1 cellular context compared by ENCODE assay signal in genomic region chr12:119229837-119230236, GRCh38.
TF ChIP-seq lines count a peak whose summit lies in the region.

No MANE protein-coding gene starts in this region.

TF ChIP-seq in K562, 482 proteins besides CTCF, POLR2A, EP300 and RAD21 (continued from another document):
- no peak for TF ChIP-seq ATF6 (CRISPR knock-in tag; IDR thresholded peaks at IDR 0.05)
- TF ChIP-seq, protein P1, sequence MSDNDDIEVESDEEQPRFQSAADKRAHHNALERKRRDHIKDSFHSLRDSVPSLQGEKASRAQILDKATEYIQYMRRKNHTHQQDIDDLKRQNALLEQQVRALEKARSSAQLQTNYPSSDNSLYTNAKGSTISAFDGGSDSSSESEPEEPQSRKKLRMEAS (CRISPR knock-in tag; IDR thresholded peaks at IDR 0.05): no peak
- TF ChIP-seq NCOR1 (IDR thresholded peaks at IDR 0.05): no peak
- TF ChIP-seq BRF1 (IDR thresholded peaks at IDR 0.05; ENCODE audit: borderline replicate concordance, extremely low read depth, insufficient read length): no peak
- no peak for TF ChIP-seq ZBTB12 (CRISPR knock-in tag; IDR thresholded peaks at IDR 0.05)
- TF ChIP-seq CC2D1A (IDR thresholded peaks at IDR 0.05): no peak
- no peak for TF ChIP-seq ZNF253 (CRISPR knock-in tag; conservative IDR thresholded peaks at IDR 0.05)
- TF ChIP-seq NR2C2 (CRISPR knock-in tag; IDR thresholded peaks at IDR 0.05): no peak
- TF ChIP-seq NR2C2 (tag; IDR thresholded peaks at IDR 0.05): peak; percentile 68
- no peak for TF ChIP-seq FOXA3 (CRISPR knock-in tag; conservative IDR thresholded peaks at IDR 0.05 in 1 of 2, IDR thresholded peaks at IDR 0.05 in 1 of 2)
- no peak for TF ChIP-seq TGIF2 (CRISPR knock-in tag; IDR thresholded peaks at IDR 0.05)
- no peak for TF ChIP-seq ZHX1 (conservative IDR thresholded peaks at IDR 0.05; ENCODE audit: low read length)
- no peak for TF ChIP-seq BDP1 (IDR thresholded peaks at IDR 0.05; ENCODE audit: insufficient read depth, insufficient read length)
- TF ChIP-seq ZNF12 (CRISPR knock-in tag; IDR thresholded peaks at IDR 0.05): peak; percentile 77; the same call in 1 of the 2 replicates
- TF ChIP-seq, protein P2, sequence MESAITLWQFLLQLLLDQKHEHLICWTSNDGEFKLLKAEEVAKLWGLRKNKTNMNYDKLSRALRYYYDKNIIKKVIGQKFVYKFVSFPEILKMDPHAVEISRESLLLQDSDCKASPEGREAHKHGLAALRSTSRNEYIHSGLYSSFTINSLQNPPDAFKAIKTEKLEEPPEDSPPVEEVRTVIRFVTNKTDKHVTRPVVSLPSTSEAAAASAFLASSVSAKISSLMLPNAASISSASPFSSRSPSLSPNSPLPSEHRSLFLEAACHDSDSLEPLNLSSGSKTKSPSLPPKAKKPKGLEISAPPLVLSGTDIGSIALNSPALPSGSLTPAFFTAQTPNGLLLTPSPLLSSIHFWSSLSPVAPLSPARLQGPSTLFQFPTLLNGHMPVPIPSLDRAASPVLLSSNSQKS (CRISPR knock-in tag; IDR thresholded peaks at IDR 0.05): no peak
- TF ChIP-seq SP1 (CRISPR knock-in tag; IDR thresholded peaks at IDR 0.05): no peak
- no peak for TF ChIP-seq JUN (IDR thresholded peaks at IDR 0.05; ENCODE audit: borderline replicate concordance, low read depth, low read length)
- TF ChIP-seq JUN (CRISPR knock-in tag; IDR thresholded peaks at IDR 0.05; ENCODE audit: borderline replicate concordance): no peak
- TF ChIP-seq HMG20A (CRISPR knock-in tag; conservative IDR thresholded peaks at IDR 0.05): no peak
- TF ChIP-seq, protein P3, sequence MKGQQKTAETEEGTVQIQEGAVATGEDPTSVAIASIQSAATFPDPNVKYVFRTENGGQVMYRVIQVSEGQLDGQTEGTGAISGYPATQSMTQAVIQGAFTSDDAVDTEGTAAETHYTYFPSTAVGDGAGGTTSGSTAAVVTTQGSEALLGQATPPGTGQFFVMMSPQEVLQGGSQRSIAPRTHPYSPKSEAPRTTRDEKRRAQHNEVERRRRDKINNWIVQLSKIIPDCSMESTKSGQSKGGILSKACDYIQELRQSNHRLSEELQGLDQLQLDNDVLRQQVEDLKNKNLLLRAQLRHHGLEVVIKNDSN (CRISPR knock-in tag; IDR thresholded peaks at IDR 0.05): peak; percentile 81
- TF ChIP-seq STAT6 (CRISPR knock-in tag; IDR thresholded peaks at IDR 0.05): no peak
- TF ChIP-seq LCOR (CRISPR knock-in tag; IDR thresholded peaks at IDR 0.05): no peak
- no peak for TF ChIP-seq POLR2AphosphoS2 (IDR thresholded peaks at IDR 0.05; ENCODE audit: low read length)
- no peak for TF ChIP-seq HDGF (IDR thresholded peaks at IDR 0.05)
- no peak for TF ChIP-seq NR2C1 (IDR thresholded peaks at IDR 0.05)
- 0 out of 2 replicates have a peak, but pooled peaks have one; percentile 30 for TF ChIP-seq NR2C1 (tag; IDR thresholded peaks at IDR 0.05)
- TF ChIP-seq ZNF699 (CRISPR knock-in tag; IDR thresholded peaks at IDR 0.05; ENCODE audit: insufficient replicate concordance): no peak
- peak; percentile 70 for TF ChIP-seq ZNF384 (IDR thresholded peaks at IDR 0.05; ENCODE audit: low read depth, low read length)
- no peak for TF ChIP-seq MIER1 (IDR thresholded peaks at IDR 0.05; ENCODE audit: low read depth)
- no peak for TF ChIP-seq ZFP30 (CRISPR knock-in tag; IDR thresholded peaks at IDR 0.05; ENCODE audit: borderline replicate concordance)
- TF ChIP-seq, protein P4, sequence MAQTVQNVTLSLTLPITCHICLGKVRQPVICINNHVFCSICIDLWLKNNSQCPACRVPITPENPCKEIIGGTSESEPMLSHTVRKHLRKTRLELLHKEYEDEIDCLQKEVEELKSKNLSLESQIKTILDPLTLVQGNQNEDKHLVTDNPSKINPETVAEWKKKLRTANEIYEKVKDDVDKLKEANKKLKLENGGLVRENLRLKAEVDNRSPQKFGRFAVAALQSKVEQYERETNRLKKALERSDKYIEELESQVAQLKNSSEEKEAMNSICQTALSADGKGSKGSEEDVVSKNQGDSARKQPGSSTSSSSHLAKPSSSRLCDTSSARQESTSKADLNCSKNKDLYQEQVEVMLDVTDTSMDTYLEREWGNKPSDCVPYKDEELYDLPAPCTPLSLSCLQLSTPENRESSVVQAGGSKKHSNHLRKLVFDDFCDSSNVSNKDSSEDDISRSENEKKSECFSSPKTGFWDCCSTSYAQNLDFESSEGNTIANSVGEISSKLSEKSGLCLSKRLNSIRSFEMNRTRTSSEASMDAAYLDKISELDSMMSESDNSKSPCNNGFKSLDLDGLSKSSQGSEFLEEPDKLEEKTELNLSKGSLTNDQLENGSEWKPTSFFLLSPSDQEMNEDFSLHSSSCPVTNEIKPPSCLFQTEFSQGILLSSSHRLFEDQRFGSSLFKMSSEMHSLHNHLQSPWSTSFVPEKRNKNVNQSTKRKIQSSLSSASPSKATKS (CRISPR knock-in tag; IDR thresholded peaks at IDR 0.05): no peak
- TF ChIP-seq RBFOX2 (IDR thresholded peaks at IDR 0.05; ENCODE audit: low read depth, low read length): no peak
- TF ChIP-seq NFRKB (IDR thresholded peaks at IDR 0.05; ENCODE audit: low read depth): no peak
- no peak for TF ChIP-seq DEAF1 (CRISPR knock-in tag; IDR thresholded peaks at IDR 0.05)
- TF ChIP-seq, protein P5, sequence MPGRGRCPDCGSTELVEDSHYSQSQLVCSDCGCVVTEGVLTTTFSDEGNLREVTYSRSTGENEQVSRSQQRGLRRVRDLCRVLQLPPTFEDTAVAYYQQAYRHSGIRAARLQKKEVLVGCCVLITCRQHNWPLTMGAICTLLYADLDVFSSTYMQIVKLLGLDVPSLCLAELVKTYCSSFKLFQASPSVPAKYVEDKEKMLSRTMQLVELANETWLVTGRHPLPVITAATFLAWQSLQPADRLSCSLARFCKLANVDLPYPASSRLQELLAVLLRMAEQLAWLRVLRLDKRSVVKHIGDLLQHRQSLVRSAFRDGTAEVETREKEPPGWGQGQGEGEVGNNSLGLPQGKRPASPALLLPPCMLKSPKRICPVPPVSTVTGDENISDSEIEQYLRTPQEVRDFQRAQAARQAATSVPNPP (IDR thresholded peaks at IDR 0.05; ENCODE audit: borderline replicate concordance, insufficient read depth, insufficient read length): no peak
- TF ChIP-seq, protein P6, sequence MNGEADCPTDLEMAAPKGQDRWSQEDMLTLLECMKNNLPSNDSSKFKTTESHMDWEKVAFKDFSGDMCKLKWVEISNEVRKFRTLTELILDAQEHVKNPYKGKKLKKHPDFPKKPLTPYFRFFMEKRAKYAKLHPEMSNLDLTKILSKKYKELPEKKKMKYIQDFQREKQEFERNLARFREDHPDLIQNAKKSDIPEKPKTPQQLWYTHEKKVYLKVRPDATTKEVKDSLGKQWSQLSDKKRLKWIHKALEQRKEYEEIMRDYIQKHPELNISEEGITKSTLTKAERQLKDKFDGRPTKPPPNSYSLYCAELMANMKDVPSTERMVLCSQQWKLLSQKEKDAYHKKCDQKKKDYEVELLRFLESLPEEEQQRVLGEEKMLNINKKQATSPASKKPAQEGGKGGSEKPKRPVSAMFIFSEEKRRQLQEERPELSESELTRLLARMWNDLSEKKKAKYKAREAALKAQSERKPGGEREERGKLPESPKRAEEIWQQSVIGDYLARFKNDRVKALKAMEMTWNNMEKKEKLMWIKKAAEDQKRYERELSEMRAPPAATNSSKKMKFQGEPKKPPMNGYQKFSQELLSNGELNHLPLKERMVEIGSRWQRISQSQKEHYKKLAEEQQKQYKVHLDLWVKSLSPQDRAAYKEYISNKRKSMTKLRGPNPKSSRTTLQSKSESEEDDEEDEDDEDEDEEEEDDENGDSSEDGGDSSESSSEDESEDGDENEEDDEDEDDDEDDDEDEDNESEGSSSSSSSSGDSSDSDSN (IDR thresholded peaks at IDR 0.05; ENCODE audit: borderline replicate concordance in 1 of 2, low read depth in 2 of 2, low read length in 2 of 2): no peak
- 0 out of 2 replicates have a peak, but pooled peaks have one; percentile 17 for TF ChIP-seq CBFA2T2 (conservative IDR thresholded peaks at IDR 0.05)
- TF ChIP-seq EHMT2 (IDR thresholded peaks at IDR 0.05): peak; percentile 28; the same call in 1 of the 2 replicates
- TF ChIP-seq MTF1 (CRISPR knock-in tag; IDR thresholded peaks at IDR 0.05; ENCODE audit: borderline replicate concordance): 0 out of 2 replicates have a peak, but pooled peaks have one; percentile 26
- peak; percentile 93 for TF ChIP-seq USF2 (CRISPR knock-in tag; IDR thresholded peaks at IDR 0.05)
- TF ChIP-seq RAD51 (IDR thresholded peaks at IDR 0.05; ENCODE audit: borderline replicate concordance, low read depth): peak; percentile 86
- no peak for TF ChIP-seq GTF2A2 (tag; IDR thresholded peaks at IDR 0.05)
